ENCODE assay signal across 19 cellular contexts in the genomic region with DNA sequence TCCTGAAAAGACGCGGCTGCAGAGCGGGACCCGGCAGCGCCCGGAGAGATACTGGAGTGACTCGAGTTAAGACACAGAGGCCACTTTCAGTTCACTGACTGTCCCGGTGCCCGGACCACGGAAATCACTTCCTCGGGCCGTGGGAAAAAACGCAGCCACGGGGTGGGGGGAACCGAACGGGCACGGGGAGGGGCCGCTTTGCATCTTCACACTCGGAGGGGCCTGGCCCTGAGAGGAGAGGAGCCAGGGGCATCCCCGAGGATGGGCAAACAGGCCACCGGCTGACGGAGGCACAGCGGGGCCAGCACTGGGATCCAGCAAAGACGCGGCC.
DNase-seq lines count a peak whose midpoint lies in the region; ATAC-seq and TF ChIP-seq lines count a peak whose summit lies in the region.
"Had no signal": no experiment of that assay in that cellular context is flagged by ENCODE, and none has a peak within 500 bp of the region (broad histone marks: within the 10 kb centered on the region; RNA-seq: fewer than 3 reads in every experiment).

No MANE protein-coding gene starts in this region.

- no peak overlapping the region for H3K4me3 Mint-ChIP-seq in activated CD4-positive, alpha-beta T cell treated with anti-CD3 and anti-CD28 coated beads, Interleukin-2, amount 10 ng/mL, durations not matched to agents 24 days and 14 days
- H3K4me3 Mint-ChIP-seq in natural killer cell = no peak overlapping the region
- no peak overlapping the region for H3K4me3 Mint-ChIP-seq in natural killer cell treated with Interleukin-12 subunit alpha and Interleukin-12 subunit beta and Interleukin-15 and Interleukin-18, amount 100 ng/mL, for 72 hours
- H3K4me3 Mint-ChIP-seq: activated naive CD8-positive, alpha-beta T cell; activated T-cell treated with anti-CD3 and anti-CD28 coated beads, Interleukin-2, amount 50 U/mL, for 72 hours; naive B cell had no signal

- no peak for ATAC-seq in natural killer cell
- no peak for ATAC-seq in natural killer cell treated with Interleukin-12 subunit alpha and Interleukin-12 subunit beta and Interleukin-15 and Interleukin-18, amount 100 ng/mL, for 72 hours
- ATAC-seq: activated T-cell treated with anti-CD3 and anti-CD28 coated beads, Interleukin-2, amount 50 U/mL, for 72 hours; pancreas had no signal

- peak overlapping the region; percentile 97 for H2BK12ac ChIP-seq in neuronal stem cell (ENCODE audit: low read length)

- peaks cover 0 to 56% (median 0%) of the 10 kb centered on the region in 3 experiments for H3K27me3 ChIP-seq in neuronal stem cell (ENCODE audit: control insufficient read depth in 3 of 3, insufficient read depth in 3 of 3, low read depth in 1 of 3, low read length in 3 of 3)
- H3K27me3 ChIP-seq: pancreas had no signal

- H3K4me1 ChIP-seq in neuronal stem cell (ENCODE audit: control insufficient read depth in 2 of 2, insufficient read depth in 1 of 2, low read depth in 1 of 2, low read length in 2 of 2) = peaks cover 5 to 41% of the 10 kb centered on the region in 2 donors
- H3K4me1 ChIP-seq: BE2C had no signal

- H3K36me3 Mint-ChIP-seq in activated CD4-positive, alpha-beta T cell treated with anti-CD3 and anti-CD28 coated beads, Interleukin-2, amount 10 ng/mL, durations not matched to agents 24 days and 14 days (ENCODE audit: low read depth) = no peaks in the 10 kb centered on the region
- no peaks in the 10 kb centered on the region for H3K36me3 Mint-ChIP-seq in natural killer cell
- H3K36me3 Mint-ChIP-seq in natural killer cell treated with Interleukin-12 subunit alpha and Interleukin-12 subunit beta and Interleukin-15 and Interleukin-18, amount 100 ng/mL, for 72 hours = no peaks in the 10 kb centered on the region
- H3K36me3 Mint-ChIP-seq: activated naive CD8-positive, alpha-beta T cell; naive B cell had no signal

- H3K27me3 Mint-ChIP-seq in activated CD4-positive, alpha-beta T cell treated with anti-CD3 and anti-CD28 coated beads, Interleukin-2, amount 10 ng/mL, durations not matched to agents 24 days and 14 days = no peaks in the 10 kb centered on the region
- H3K27me3 Mint-ChIP-seq in natural killer cell (ENCODE audit: low read depth in 2 of 2) = peaks cover 7 to 10% of the 10 kb centered on the region in 2 donors
- peaks cover 0 to 4% of the 10 kb centered on the region in 2 donors for H3K27me3 Mint-ChIP-seq in natural killer cell treated with Interleukin-12 subunit alpha and Interleukin-12 subunit beta and Interleukin-15 and Interleukin-18, amount 100 ng/mL, for 72 hours
- H3K27me3 Mint-ChIP-seq: activated naive CD8-positive, alpha-beta T cell; naive B cell had no signal

- peak overlapping the region; percentile 85 for H3K18ac ChIP-seq in neuronal stem cell (ENCODE audit: low read length)

- H3K9ac ChIP-seq in neuronal stem cell (ENCODE audit: low read depth, low read length, poor library complexity) = no peak overlapping the region
- H3K9ac ChIP-seq: KMS-11 had no signal

- no peak overlapping the region for H3K27ac ChIP-seq in neuronal stem cell (replicated peaks; ENCODE audit: low read length)
- H3K27ac ChIP-seq: KMS-11, pancreas had no signal

- peaks cover 4% of the 10 kb centered on the region for H3K79me1 ChIP-seq in neuronal stem cell (ENCODE audit: low read depth, low read length)

- TF ChIP-seq CTCF in natural killer cell (IDR thresholded peaks at IDR 0.05) = no peak

- peak; percentile 1 for DNase-seq in activated CD4-positive, alpha-beta T cell treated with anti-CD3 and anti-CD28 coated beads for 48 hours
- no peak for DNase-seq in activated CD4-positive, alpha-beta T cell treated with anti-CD3 and anti-CD28 coated beads, Interleukin-2, amount 10 ng/mL, durations not matched to agents 24 days and 14 days
- DNase-seq in natural killer cell (peak; percentile 2), neuronal stem cell (ENCODE audit: low spot score) (no peak), occipital lobe (lab: John Stamatoyannopoulos, UW) (no peak), COLO829 (ENCODE audit: low spot score) (no peak), A172 (ENCODE audit: low spot score) (no peak)
- no peak for DNase-seq in natural killer cell treated with Interleukin-12 subunit alpha and Interleukin-12 subunit beta and Interleukin-15 and Interleukin-18, amount 100 ng/mL, for 72 hours (ENCODE audit: low spot score)
- DNase-seq: 8988T; activated T-cell treated with anti-CD3 and anti-CD28 coated beads, Interleukin-2, amount 50 U/mL, for 72 hours; BE2C; Calu3; naive B cell; NCI-H1694 treated with DMSO at 0.1 percent for 48 hours; SHP77 treated with DMSO at 0.1 percent for 48 hours; stimulated activated naive CD4-positive, alpha-beta T cell had no signal

- no peak overlapping the region for H3K27ac Mint-ChIP-seq in activated CD4-positive, alpha-beta T cell treated with anti-CD3 and anti-CD28 coated beads, Interleukin-2, amount 10 ng/mL, durations not matched to agents 24 days and 14 days
- no peak overlapping the region for H3K27ac Mint-ChIP-seq in natural killer cell
- H3K27ac Mint-ChIP-seq in natural killer cell treated with Interleukin-12 subunit alpha and Interleukin-12 subunit beta and Interleukin-15 and Interleukin-18, amount 100 ng/mL, for 72 hours = no peak overlapping the region
- H3K27ac Mint-ChIP-seq: activated naive CD8-positive, alpha-beta T cell; activated T-cell treated with anti-CD3 and anti-CD28 coated beads, Interleukin-2, amount 50 U/mL, for 72 hours; naive B cell had no signal

- H3K9me3 Mint-ChIP-seq in activated CD4-positive, alpha-beta T cell treated with anti-CD3 and anti-CD28 coated beads, Interleukin-2, amount 10 ng/mL, durations not matched to agents 24 days and 14 days = no peaks in the 10 kb centered on the region
- H3K9me3 Mint-ChIP-seq in natural killer cell = no peaks in the 10 kb centered on the region
- no peaks in the 10 kb centered on the region for H3K9me3 Mint-ChIP-seq in natural killer cell treated with Interleukin-12 subunit alpha and Interleukin-12 subunit beta and Interleukin-15 and Interleukin-18, amount 100 ng/mL, for 72 hours
- H3K9me3 Mint-ChIP-seq: activated T-cell treated with anti-CD3 and anti-CD28 coated beads, Interleukin-2, amount 50 U/mL, for 72 hours had no signal

- no peak overlapping the region for H3K4ac ChIP-seq in neuronal stem cell (ENCODE audit: low read length)

- H4K8ac ChIP-seq in neuronal stem cell (ENCODE audit: low read depth, low read length) = no peak overlapping the region

- H3K9me3 ChIP-seq in neuronal stem cell (replicated peaks in 1 of 2; ENCODE audit: control insufficient read depth in 2 of 2, insufficient read depth in 1 of 2, low read depth in 1 of 2, low read length in 2 of 2) = no peaks in the 10 kb centered on the region
- H3K9me3 ChIP-seq: BE2C, pancreas had no signal

- no peak overlapping the region for H4K91ac ChIP-seq in neuronal stem cell (ENCODE audit: low read depth, low read length, poor library complexity)

- H2AK5ac ChIP-seq in neuronal stem cell (ENCODE audit: low read depth, low read length) = peak overlapping the region; percentile 98

- no CpG with 5 or more reads among the region's 25 CpGs for WGBS in neuronal stem cell (ENCODE audit: extremely low coverage in 2 of 2, insufficient read length in 2 of 2, insufficient replicate concordance in 1 of 2), 2 donors

- H3K14ac ChIP-seq in neuronal stem cell (ENCODE audit: low read length) = peak overlapping the region; percentile 71

- no peaks in the 10 kb centered on the region for H3K36me3 ChIP-seq in neuronal stem cell (replicated peaks in 1 of 2; ENCODE audit: control insufficient read depth in 2 of 2, insufficient read depth in 2 of 2, low read length in 2 of 2)
- H3K36me3 ChIP-seq: BE2C, pancreas had no signal

- intact Hi-C loops in activated CD4-positive, alpha-beta T cell treated with anti-CD3 and anti-CD28 coated beads, Interleukin-2, amount 10 ng/mL, durations not matched to agents 24 days and 14 days (cut with micrococcal nuclease) = no loop called here
- intact Hi-C loops in natural killer cell (cut with micrococcal nuclease) = no loop called here

- no peak overlapping the region for H3K4me2 ChIP-seq in neuronal stem cell (ENCODE audit: insufficient read depth, low read length, poor library complexity, severe bottlenecking)
- H3K4me2 ChIP-seq: KMS-11 had no signal

- H3K4me3 ChIP-seq in neuronal stem cell (ENCODE audit: low read length in 2 of 2) = no peak overlapping the region
- H3K4me3 ChIP-seq: pancreas had no signal

- no peak overlapping the region for H2AFZ ChIP-seq in neuronal stem cell (ENCODE audit: low read length)

- H2BK15ac ChIP-seq in neuronal stem cell (ENCODE audit: low read length) = peak overlapping the region; percentile 91

- peak overlapping the region; percentile 93 for H2BK5ac ChIP-seq in neuronal stem cell (ENCODE audit: low read length)

- H3K23ac ChIP-seq in neuronal stem cell (ENCODE audit: low read depth, low read length, poor library complexity) = no peak overlapping the region

- H2BK120ac ChIP-seq in neuronal stem cell (ENCODE audit: low read depth, low read length) = no peak overlapping the region

- H3K4me1 Mint-ChIP-seq in activated CD4-positive, alpha-beta T cell treated with anti-CD3 and anti-CD28 coated beads, Interleukin-2, amount 10 ng/mL, durations not matched to agents 24 days and 14 days = peaks cover 2% of the 10 kb centered on the region
- H3K4me1 Mint-ChIP-seq in natural killer cell = peaks cover 0 to 20% of the 10 kb centered on the region in 2 donors
- peaks cover 0 to 3% of the 10 kb centered on the region in 2 donors for H3K4me1 Mint-ChIP-seq in natural killer cell treated with Interleukin-12 subunit alpha and Interleukin-12 subunit beta and Interleukin-15 and Interleukin-18, amount 100 ng/mL, for 72 hours (ENCODE audit: low read depth in 2 of 2)

Comparison
In these comparisons a context has a peak if more than half of its experiments do, and no peak if none do; other contexts are left out.
1. DNase-seq: peak in activated CD4-positive, alpha-beta T cell treated with anti-CD3 and anti-CD28 coated beads for 48 hours (single experiment) and natural killer cell (single experiment); none in activated CD4-positive, alpha-beta T cell treated with anti-CD3 and anti-CD28 coated beads, Interleukin-2, amount 10 ng/mL, durations not matched to agents 24 days and 14 days (single experiment), natural killer cell treated with Interleukin-12 subunit alpha and Interleukin-12 subunit beta and Interleukin-15 and Interleukin-18, amount 100 ng/mL, for 72 hours (single experiment), neuronal stem cell (single experiment), occipital lobe (single experiment), COLO829 (single experiment) and A172 (single experiment).